Comparison of ENCODE assay signal across 24 cellular contexts in genomic region chr7:150944066-150945042, GRCh38. TPM values are rescaled to one million over a fixed set of nuclear protein-coding genes. Genes with fewer than 3 reads are reported as not detected.
DNase-seq lines count a peak whose midpoint lies in the region; ATAC-seq and TF ChIP-seq lines count a peak whose summit lies in the region.
"Had no signal": no experiment of that assay in that cellular context is flagged by ENCODE, and none has a peak within 500 bp of the region (broad histone marks: within the 10 kb centered on the region; RNA-seq: fewer than 3 reads in every experiment).

No MANE protein-coding gene starts in this region.

- H3K4me3 ChIP-seq in RWPE2 (ENCODE audit: severe bottlenecking) (no peak overlapping the region), spleen (no peak overlapping the region)
- H3K4me3 ChIP-seq: A549, ascending aorta, GM12878 had no signal

- H3K27me3 Mint-ChIP-seq in activated CD4-positive, alpha-beta T cell treated with anti-CD3 and anti-CD28 coated beads for 36 hours = peaks cover 2% of the 10 kb centered on the region
- H3K27me3 Mint-ChIP-seq in activated CD4-positive, alpha-beta T cell treated with anti-CD3 and anti-CD28 coated beads, Interleukin-2, amount 10 ng/mL, durations not matched to agents 24 days and 14 days = peaks cover 11% of the 10 kb centered on the region

- intact Hi-C loops in activated CD4-positive, alpha-beta T cell treated with anti-CD3 and anti-CD28 coated beads for 36 hours (cut with DNase I, micrococcal nuclease) = no loop called here
- intact Hi-C loops in activated CD4-positive, alpha-beta T cell treated with anti-CD3 and anti-CD28 coated beads, Interleukin-2, amount 10 ng/mL, durations not matched to agents 24 days and 14 days (cut with micrococcal nuclease) = no loop called here
- intact Hi-C loops in spleen (cut with DNase I; ENCODE audit: low total_unique reads) = no loop called here

- H3K4me1 Mint-ChIP-seq in activated CD4-positive, alpha-beta T cell treated with anti-CD3 and anti-CD28 coated beads for 36 hours = peaks cover 21% of the 10 kb centered on the region
- peaks cover 2% of the 10 kb centered on the region for H3K4me1 Mint-ChIP-seq in activated CD4-positive, alpha-beta T cell treated with anti-CD3 and anti-CD28 coated beads, Interleukin-2, amount 10 ng/mL, durations not matched to agents 24 days and 14 days

- WGBS in spleen, 5 donors = 80 to 91% (median 86%) methylated on average over 4 to 6 of the region's 6 CpGs

- H3K27ac Mint-ChIP-seq in activated CD4-positive, alpha-beta T cell treated with anti-CD3 and anti-CD28 coated beads for 36 hours = no peak overlapping the region
- no peak overlapping the region for H3K27ac Mint-ChIP-seq in activated CD4-positive, alpha-beta T cell treated with anti-CD3 and anti-CD28 coated beads, Interleukin-2, amount 10 ng/mL, durations not matched to agents 24 days and 14 days
- H3K27ac Mint-ChIP-seq: activated CD4-positive, alpha-beta T cell treated with anti-CD3 and anti-CD28 coated beads, Interleukin-2, amount 10 ng/mL, durations not matched to agents 7 days and 5 days; CD4-positive, alpha-beta T cell; T-helper 2 cell treated with Interferon-gamma antibody and Interleukin-4, amounts not matched to agents 5 μg/mL and 100 μg/mL, for 36 hours had no signal

- H3K27ac ChIP-seq in RWPE2 (ENCODE audit: poor library complexity, severe bottlenecking) (peak overlapping the region; percentile 54), spleen (no peak overlapping the region), substantia nigra (ENCODE audit: low read depth, low read length, poor library complexity, severe bottlenecking) (no peak overlapping the region)
- H3K27ac ChIP-seq: A549, ascending aorta had no signal

- H3K36me3 ChIP-seq in RWPE2 (ENCODE audit: low read depth) (no peaks in the 10 kb centered on the region), spleen (no peaks in the 10 kb centered on the region)
- H3K36me3 ChIP-seq: ascending aorta had no signal

- no peaks in the 10 kb centered on the region for H3K9me3 Mint-ChIP-seq in activated CD4-positive, alpha-beta T cell treated with anti-CD3 and anti-CD28 coated beads for 36 hours (ENCODE audit: low read depth)
- H3K9me3 Mint-ChIP-seq in activated CD4-positive, alpha-beta T cell treated with anti-CD3 and anti-CD28 coated beads, Interleukin-2, amount 10 ng/mL, durations not matched to agents 24 days and 14 days = no peaks in the 10 kb centered on the region
- H3K9me3 Mint-ChIP-seq: activated CD4-positive, alpha-beta T cell treated with anti-CD3 and anti-CD28 coated beads, Interleukin-2, amount 10 ng/mL, durations not matched to agents 7 days and 5 days; CD4-positive, alpha-beta T cell; T-helper 2 cell treated with Interferon-gamma antibody and Interleukin-4, amounts not matched to agents 5 μg/mL and 100 μg/mL, for 36 hours had no signal

- H3K4me3 Mint-ChIP-seq in activated CD4-positive, alpha-beta T cell treated with anti-CD3 and anti-CD28 coated beads for 36 hours = no peak overlapping the region
- H3K4me3 Mint-ChIP-seq in activated CD4-positive, alpha-beta T cell treated with anti-CD3 and anti-CD28 coated beads, Interleukin-2, amount 10 ng/mL, durations not matched to agents 24 days and 14 days = no peak overlapping the region
- H3K4me3 Mint-ChIP-seq: activated CD4-positive, alpha-beta T cell treated with anti-CD3 and anti-CD28 coated beads, Interleukin-2, amount 10 ng/mL, durations not matched to agents 7 days and 5 days; CD4-positive, alpha-beta T cell; T-helper 2 cell treated with Interferon-gamma antibody and Interleukin-4, amounts not matched to agents 5 μg/mL and 100 μg/mL, for 36 hours had no signal

- H3K36me3 Mint-ChIP-seq in activated CD4-positive, alpha-beta T cell treated with anti-CD3 and anti-CD28 coated beads for 36 hours (ENCODE audit: low read depth) = no peaks in the 10 kb centered on the region
- H3K36me3 Mint-ChIP-seq in activated CD4-positive, alpha-beta T cell treated with anti-CD3 and anti-CD28 coated beads, Interleukin-2, amount 10 ng/mL, durations not matched to agents 24 days and 14 days (ENCODE audit: low read depth) = no peaks in the 10 kb centered on the region

- POLR2A ChIA-PET in activated CD4-positive, alpha-beta T cell treated with anti-CD3 and anti-CD28 coated beads for 36 hours (lab: Charles Lee) = interaction anchor here (0.6 kb wide), 1 partner anchor 477 kb away, joined by 3 read pairs; no protein-coding TSS in a partner anchor

- H3K4me1 ChIP-seq in RWPE2 (ENCODE audit: insufficient read depth, poor library complexity, severe bottlenecking) (peaks cover 37% of the 10 kb centered on the region), spleen (peaks cover 0 to 14% (median 7%) of the 10 kb centered on the region in 6 donors)
- H3K4me1 ChIP-seq: A549, ascending aorta had no signal

- H3K9me3 ChIP-seq in RWPE2 (ENCODE audit: severe bottlenecking) = no peaks in the 10 kb centered on the region
- H3K9me3 ChIP-seq in spleen = no peaks in the 10 kb centered on the region
- H3K9me3 ChIP-seq: A549, ascending aorta had no signal

- no peak for ATAC-seq in activated CD4-positive, alpha-beta T cell treated with anti-CD3 and anti-CD28 coated beads for 36 hours
- ATAC-seq in RWPE2 (ENCODE audit: low read depth) (peak; percentile 75), HG03175 (IDR thresholded peaks at IDR 0.05; ENCODE audit: unreplicated experiment) (no peak), HG02840 (IDR thresholded peaks at IDR 0.05; ENCODE audit: low FRiP score, unreplicated experiment) (no peak)
- ATAC-seq: A549, GM12878 had no signal

- CTCF ChIA-PET in activated CD4-positive, alpha-beta T cell treated with anti-CD3 and anti-CD28 coated beads for 36 hours (lab: Charles Lee) = interaction anchor here (0.5 kb wide), 1 partner anchor 124 kb away, joined by 3 read pairs; no protein-coding TSS in a partner anchor

- DNase-seq in activated CD4-positive, alpha-beta T cell treated with anti-CD3 and anti-CD28 coated beads for 36 hours = peak; percentile 2
- no peak for DNase-seq in activated CD4-positive, alpha-beta T cell treated with anti-CD3 and anti-CD28 coated beads, Interleukin-2, amount 10 ng/mL, durations not matched to agents 24 days and 14 days
- peak; percentile 70 for DNase-seq in RWPE2 (ENCODE audit: low spot score)
- peak; percentile 49 for DNase-seq in islet precursor cell
- peak; percentile 60 for DNase-seq in spleen
- DNase-seq in substantia nigra (lab: John Stamatoyannopoulos, UW) = no peak
- DNase-seq: activated CD4-positive, alpha-beta T cell treated with anti-CD3 and anti-CD28 coated beads, Interleukin-2, amount 10 ng/mL, durations not matched to agents 7 days and 5 days; HCEC 1CT; mesendoderm; NCI-H1092 treated with DMSO at 0.1 percent for 48 hours; NCI-H345; NK-92 treated with Interleukin-12 subunit alpha and Interleukin-12 subunit beta, amount 100 ng/mL, for 24 hours; nucleus accumbens; SHP77 treated with DMSO at 0.1 percent for 48 hours; small intestine; stimulated activated naive CD4-positive, alpha-beta T cell treated with Interleukin-2 at 50 U/mL for 16 hours had no signal

- TF ChIP-seq POLR2A in spleen (IDR thresholded peaks at IDR 0.05) = no peak

- H3K27me3 ChIP-seq in RWPE2 (ENCODE audit: insufficient read depth, poor library complexity, severe bottlenecking) = no peaks in the 10 kb centered on the region
- peaks cover 0 to 41% (median 10%) of the 10 kb centered on the region in 7 donors for H3K27me3 ChIP-seq in spleen (replicated peaks in 1 of 7)

- TF ChIP-seq CTCF in RWPE2 (IDR thresholded peaks at IDR 0.05; ENCODE audit: poor library complexity, severe bottlenecking) (no peak), spleen (IDR thresholded peaks at IDR 0.05 in 8 of 11, conservative IDR thresholded peaks at IDR 0.05 in 3 of 11) (no peak)

RNA-seq across cellular contexts. Expression of gene KCNH2, which starts 33.8 kb away (rescaled TPM):
- under 1 TPM; 0.48 to 0.54 TPM for total RNA-seq in activated CD4-positive, alpha-beta T cell treated with anti-CD3 and anti-CD28 coated beads for 36 hours
- total RNA-seq in activated CD4-positive, alpha-beta T cell treated with anti-CD3 and anti-CD28 coated beads, Interleukin-2, amount 10 ng/mL, durations not matched to agents 24 days and 14 days = 0.36 and 0.37 TPM in 2 replicates
- total RNA-seq in spleen = 1 to 10 TPM; 1.6 to 5.1 (median 2.8) TPM
- 1 to 10 TPM in 2 of 3 donors, under 1 TPM in 1; 0.67 to 2.5 (median 1.3) TPM for polyA plus RNA-seq in spleen
- total RNA-seq: ascending aorta, dermis microvascular lymphatic vessel endothelial cell had no signal

RNA-seq across cellular contexts. Expression of gene NOS3, which starts 46.5 kb away (rescaled TPM):
- 10 to 100 TPM in 1 of 2 experiments, 1 to 10 TPM in 1; 9.3 to 11.1 TPM for total RNA-seq in activated CD4-positive, alpha-beta T cell treated with anti-CD3 and anti-CD28 coated beads for 36 hours
- total RNA-seq in activated CD4-positive, alpha-beta T cell treated with anti-CD3 and anti-CD28 coated beads, Interleukin-2, amount 10 ng/mL, durations not matched to agents 24 days and 14 days = 14.3 and 15.7 TPM in 2 replicates
- total RNA-seq in spleen = 100 to 1,000 TPM; 106 to 455 (median 187) TPM
- polyA plus RNA-seq in spleen = 10 to 100 TPM; 11.9 to 81.1 (median 28.4) TPM

Comparison
In these comparisons a context has a peak if more than half of its experiments do, and no peak if none do; other contexts are left out.
1. DNase-seq: peak in activated CD4-positive, alpha-beta T cell treated with anti-CD3 and anti-CD28 coated beads for 36 hours (single experiment), RWPE2 (single experiment), islet precursor cell (single experiment) and spleen (single experiment); none in activated CD4-positive, alpha-beta T cell treated with anti-CD3 and anti-CD28 coated beads, Interleukin-2, amount 10 ng/mL, durations not matched to agents 24 days and 14 days (single experiment) and substantia nigra (0 of 49).